Comparison of ENCODE assay signal across 10 cellular contexts in genomic region chr1:236120725-236121153, GRCh38.
DNase-seq lines count a peak whose midpoint lies in the region; ATAC-seq and TF ChIP-seq lines count a peak whose summit lies in the region.
"Had no signal": no experiment of that assay in that cellular context is flagged by ENCODE, and none has a peak within 500 bp of the region (broad histone marks: within the 10 kb centered on the region; RNA-seq: fewer than 3 reads in every experiment).

No MANE protein-coding gene starts in this region.

- no peaks in the 10 kb centered on the region for H3K9me3 ChIP-seq in effector memory CD4-positive, alpha-beta T cell (ENCODE audit: control insufficient read depth, low read length)

- no peaks in the 10 kb centered on the region for H3K27me3 ChIP-seq in GM06990 (replicated peaks; ENCODE audit: control insufficient read depth, insufficient read depth, low read length)
- no peaks in the 10 kb centered on the region for H3K27me3 ChIP-seq in effector memory CD4-positive, alpha-beta T cell (replicated peaks; ENCODE audit: control insufficient read depth, insufficient read depth, low read length, poor library complexity, severe bottlenecking)

- peak; percentile 74 for ATAC-seq in GM19395 (IDR thresholded peaks at IDR 0.05; ENCODE audit: unreplicated experiment)
- ATAC-seq in HG03159 (IDR thresholded peaks at IDR 0.05; ENCODE audit: unreplicated experiment) = peak; percentile 57

- no peaks in the 10 kb centered on the region for H3K4me1 ChIP-seq in effector memory CD4-positive, alpha-beta T cell (ENCODE audit: control insufficient read depth, insufficient read depth, low read length, poor library complexity, severe bottlenecking)

- H3K27ac ChIP-seq in effector memory CD4-positive, alpha-beta T cell (ENCODE audit: insufficient read depth, low read length, poor library complexity, severe bottlenecking) = no peak overlapping the region

- H3K36me3 ChIP-seq in GM06990 (ENCODE audit: control insufficient read depth, insufficient read depth, low read length) = no peaks in the 10 kb centered on the region
- no peaks in the 10 kb centered on the region for H3K36me3 ChIP-seq in effector memory CD4-positive, alpha-beta T cell (ENCODE audit: control insufficient read depth, insufficient read depth, low read length)

- TF ChIP-seq CTCF in GM06990 (IDR thresholded peaks at IDR 0.05; ENCODE audit: insufficient read depth, low read length, poor library complexity, severe bottlenecking) = no peak

- DNase-seq in GM06990 (ENCODE audit: extremely low read depth, insufficient read length) (peak; percentile 48), AML-193 (lab: John Stamatoyannopoulos, UW) (no peak), DMS53 treated with DMSO at 0.1 percent for 48 hours (lab: John Stamatoyannopoulos, UW; ENCODE audit: unreplicated experiment) (no peak), HuH-7 (ENCODE audit: low spot score) (no peak), DMS79 (lab: John Stamatoyannopoulos, UW) (no peak)
- DNase-seq in effector memory CD4-positive, alpha-beta T cell = no peak
- DNase-seq: EL, NCI-H2171 treated with DMSO at 0.1 percent for 48 hours had no signal

- H3K4me3 ChIP-seq in GM06990 (replicated peaks; ENCODE audit: low read depth, low read length) = no peak overlapping the region
- H3K4me3 ChIP-seq in effector memory CD4-positive, alpha-beta T cell (ENCODE audit: insufficient read depth, low read depth, low read length, poor library complexity, severe bottlenecking) = peak overlapping the region; percentile 8
